2 cellular contexts compared by ENCODE assay signal in genomic region chr3:126291537-126291936, GRCh38.
TF ChIP-seq lines count a peak whose summit lies in the region.

No MANE protein-coding gene starts in this region.

TF ChIP-seq in HepG2, 621 proteins besides CTCF, POLR2A, EP300 and RAD21:
- TF ChIP-seq THAP11 (CRISPR knock-in tag; IDR thresholded peaks at IDR 0.05) (no peak), TFDP1 (CRISPR knock-in tag; IDR thresholded peaks at IDR 0.05; ENCODE audit: borderline replicate concordance) (no peak), ZNF782 (CRISPR knock-in tag; IDR thresholded peaks at IDR 0.05; ENCODE audit: borderline replicate concordance) (no peak), KMT2B (CRISPR knock-in tag; IDR thresholded peaks at IDR 0.05) (no peak), ZNF883 (CRISPR knock-in tag; IDR thresholded peaks at IDR 0.05; ENCODE audit: not compliant biosample characterization) (no peak), DMAP1 (CRISPR knock-in tag; IDR thresholded peaks at IDR 0.05) (no peak)
- TF ChIP-seq, protein P1, sequence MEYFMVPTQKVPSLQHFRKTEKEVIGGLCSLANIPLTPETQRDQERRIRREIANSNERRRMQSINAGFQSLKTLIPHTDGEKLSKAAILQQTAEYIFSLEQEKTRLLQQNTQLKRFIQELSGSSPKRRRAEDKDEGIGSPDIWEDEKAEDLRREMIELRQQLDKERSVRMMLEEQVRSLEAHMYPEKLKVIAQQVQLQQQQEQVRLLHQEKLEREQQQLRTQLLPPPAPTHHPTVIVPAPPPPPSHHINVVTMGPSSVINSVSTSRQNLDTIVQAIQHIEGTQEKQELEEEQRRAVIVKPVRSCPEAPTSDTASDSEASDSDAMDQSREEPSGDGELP (IDR thresholded peaks at IDR 0.05; ENCODE audit: borderline replicate concordance, low read depth), result peak; percentile 25; the same call in 1 of the 2 replicates

TF ChIP-seq in H1, 55 proteins besides CTCF, POLR2A, EP300 and RAD21:
- peak; percentile 9; the same call in 1 of the 2 replicates for TF ChIP-seq TEAD4 (IDR thresholded peaks at IDR 0.05; ENCODE audit: low read depth, low read length)
- TF ChIP-seq, protein P2, sequence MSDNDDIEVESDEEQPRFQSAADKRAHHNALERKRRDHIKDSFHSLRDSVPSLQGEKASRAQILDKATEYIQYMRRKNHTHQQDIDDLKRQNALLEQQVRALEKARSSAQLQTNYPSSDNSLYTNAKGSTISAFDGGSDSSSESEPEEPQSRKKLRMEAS (IDR thresholded peaks at IDR 0.05), result no peak
